8 cellular contexts compared by ENCODE assay signal in the genomic region with DNA sequence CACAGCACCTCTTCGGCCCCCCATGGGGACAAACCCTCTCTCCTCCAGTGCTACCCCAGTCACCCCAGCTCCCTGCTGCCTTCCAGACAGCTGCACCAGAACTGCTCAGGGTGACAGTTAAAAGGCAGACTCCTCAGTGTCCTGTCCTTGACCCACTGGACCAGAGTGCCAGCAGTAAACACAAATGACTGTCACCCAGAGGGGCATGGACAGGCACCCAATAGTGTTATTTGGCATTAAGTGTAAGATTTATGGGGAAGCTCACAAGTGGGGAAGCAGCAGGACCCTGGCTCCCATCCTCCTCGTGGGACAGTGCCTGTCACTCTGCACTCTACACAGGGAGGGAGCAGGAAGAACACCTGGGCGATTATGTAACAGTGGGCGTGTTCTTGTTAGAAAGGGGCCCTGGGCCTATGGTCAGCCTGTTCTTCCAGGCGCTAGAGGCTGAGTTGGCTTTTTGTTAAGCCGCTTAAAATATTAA. TPM values are rescaled to one million over a fixed set of nuclear protein-coding genes. Genes with fewer than 3 reads are reported as not detected.
DNase-seq lines count a peak whose midpoint lies in the region; ATAC-seq and TF ChIP-seq lines count a peak whose summit lies in the region.

No MANE protein-coding gene starts in this region.

- peaks cover 89% of the 10 kb centered on the region for H3F3A ChIP-seq in PC-9 (ENCODE audit: insufficient read depth, low read depth)

- no peak overlapping the region for H3K4me3 ChIP-seq in PC-9
- H3K4me3 ChIP-seq in spleen = peak overlapping the region in 1 of 8 donors; percentile 64

- no TSS peak for BruUV-seq in PC-9 (replicated peaks; lab: Mats Ljungman, UMichigan)

- H3K36me3 ChIP-seq in PC-9 (ENCODE audit: low read depth) (peaks cover 24% of the 10 kb centered on the region), spleen (peaks cover 3 to 84% (median 43%) of the 10 kb centered on the region in 6 donors)

- H3K4me2 ChIP-seq in PC-9 = peak overlapping the region; percentile 60; the same call in 1 of the 2 replicates

- ATAC-seq in GM21576 (IDR thresholded peaks at IDR 0.05; ENCODE audit: unreplicated experiment) = no peak
- ATAC-seq in HG02840 (IDR thresholded peaks at IDR 0.05; ENCODE audit: low FRiP score, unreplicated experiment) = no peak

- peaks cover 49% of the 10 kb centered on the region for H3K79me2 ChIP-seq in PC-9 (ENCODE audit: low read depth)

- no peak overlapping the region for H2AFZ ChIP-seq in PC-9

- TF ChIP-seq POLR2A in spleen (IDR thresholded peaks at IDR 0.05) = no peak

- H3K27ac ChIP-seq in PC-9 (0 out of 2 replicates have a peak overlapping the region, but pooled peaks have one; percentile 19), epithelial cell of prostate (peak overlapping the region; percentile 50), spleen (peak overlapping the region; percentile 60 to 99 (median 78))

- intact Hi-C loops in PC-9 (cut with micrococcal nuclease; ENCODE audit: unreplicated experiment) = loop anchor here (5.0 to 10.0 kb wide), 3 partner anchors 283 to 760 kb away; a partner anchor contains a TSS
- intact Hi-C loops in spleen (cut with DNase I; ENCODE audit: low total_unique reads) = loop anchor here (5.0 kb wide), 1 partner anchor 35 kb away; no protein-coding TSS in a partner anchor

- H3K4me1 ChIP-seq in PC-9 (replicated peaks; ENCODE audit: insufficient read depth) = peaks cover 47% of the 10 kb centered on the region
- H3K4me1 ChIP-seq in spleen = peaks cover 79 to 98% (median 96%) of the 10 kb centered on the region in 6 donors

- H3K9me2 ChIP-seq in PC-9 (ENCODE audit: insufficient read depth) = no peaks in the 10 kb centered on the region

- H3K9me3 ChIP-seq in PC-9 (ENCODE audit: insufficient read depth, low read depth) = no peaks in the 10 kb centered on the region
- no peaks in the 10 kb centered on the region for H3K9me3 ChIP-seq in spleen

- peaks cover 67% of the 10 kb centered on the region for H4K20me1 ChIP-seq in PC-9 (ENCODE audit: insufficient read depth)

- no peaks in the 10 kb centered on the region for H3K27me3 ChIP-seq in PC-9 (ENCODE audit: insufficient read depth, low read depth)
- no peaks in the 10 kb centered on the region for H3K27me3 ChIP-seq in spleen (replicated peaks in 1 of 7)

- CTCF ChIA-PET in PC-9 (lab: Charles Lee) = interaction anchor here (0.6 kb wide), 1 partner anchor 195 kb away, joined by 4 read pairs; no protein-coding TSS in a partner anchor

- DNase-seq in NCI-H2107 treated with DMSO at 0.1 percent for 48 hours (lab: John Stamatoyannopoulos, UW; ENCODE audit: unreplicated experiment) = peak; percentile 55
- no peak for DNase-seq in NCI-H2107 (lab: John Stamatoyannopoulos, UW)
- DNase-seq in PC-9 = peak; percentile 52 to 75
- no peak for DNase-seq in epithelial cell of prostate (ENCODE audit: low read depth, low spot score)
- no peak for DNase-seq in spleen
- DNase-seq in NCI-H446 (lab: John Stamatoyannopoulos, UW) = no peak

- POLR2A ChIA-PET in PC-9 (lab: Charles Lee; ENCODE audit: unreplicated experiment) = interaction anchor here (0.9 kb wide), 1 partner anchor 38 kb away, joined by 5 read pairs; no protein-coding TSS in a partner anchor

- TF ChIP-seq CTCF in PC-9 (conservative IDR thresholded peaks at IDR 0.05) (no peak), spleen (IDR thresholded peaks at IDR 0.05 in 8 of 11, conservative IDR thresholded peaks at IDR 0.05 in 3 of 11) (no peak)

- WGBS in spleen, 5 donors = 45 to 62% (median 56%) methylated on average over 5 to 6 of the region's 6 CpGs

RNA-seq across cellular contexts. Expression of a gene that starts 5.0 kb away (rescaled TPM):
- total RNA-seq in PC-9 (2021) = 60.7 and 94.3 TPM in 2 replicates
- total RNA-seq in spleen = 100 to 1,000 TPM in 2 of 7 donors, 10 to 100 TPM in 5; 55.8 to 147 (median 57.3) TPM
- 100 to 1,000 TPM; 154 to 210 (median 181) TPM for polyA plus RNA-seq in spleen

RNA-seq across cellular contexts. Expression of a gene that starts 7.2 kb away (rescaled TPM):
- total RNA-seq in PC-9 (2021) (488 and 588 TPM in 2 replicates), spleen (100 to 1,000 TPM; 190 to 286 (median 256) TPM)
- 100 to 1,000 TPM; 341 to 414 (median 357) TPM for polyA plus RNA-seq in spleen

RNA-seq across cellular contexts. Expression of a gene that starts 25.4 kb away (rescaled TPM):
- total RNA-seq in PC-9 (2021) (36.9 TPM in 2 replicates), spleen (10 to 100 TPM; 24.4 to 31.4 (median 27.5) TPM)
- polyA plus RNA-seq in spleen = 10 to 100 TPM in 1 of 3 donors, 1 to 10 TPM in 2; 5.8 to 11.2 (median 6.7) TPM

RNA-seq across cellular contexts. Expression of a gene that starts 43.0 kb away (rescaled TPM):
- total RNA-seq in PC-9 (2021) (2.5 and 2.8 TPM in 2 replicates), spleen (1 to 10 TPM in 5 of 7 donors, under 1 TPM in 2; 0.66 to 4.1 (median 1.4) TPM)
- under 1 TPM; 0.24 to 0.83 (median 0.43) TPM for polyA plus RNA-seq in spleen

Comparison
In these comparisons a context has a peak if more than half of its experiments do, and no peak if none do; other contexts are left out.
1. DNase-seq: peak in NCI-H2107 treated with DMSO at 0.1 percent for 48 hours (single experiment) and PC-9 (2 of 2); none in NCI-H2107 (single experiment), epithelial cell of prostate (single experiment), spleen (single experiment) and NCI-H446 (0 of 2).
2. H3K27ac ChIP-seq: peak in every context shown above with its lines; median percentile 78 in spleen; 50 in epithelial cell of prostate; 19 in PC-9.